ENCODE assay signal across 9 cellular contexts in the genomic region with DNA sequence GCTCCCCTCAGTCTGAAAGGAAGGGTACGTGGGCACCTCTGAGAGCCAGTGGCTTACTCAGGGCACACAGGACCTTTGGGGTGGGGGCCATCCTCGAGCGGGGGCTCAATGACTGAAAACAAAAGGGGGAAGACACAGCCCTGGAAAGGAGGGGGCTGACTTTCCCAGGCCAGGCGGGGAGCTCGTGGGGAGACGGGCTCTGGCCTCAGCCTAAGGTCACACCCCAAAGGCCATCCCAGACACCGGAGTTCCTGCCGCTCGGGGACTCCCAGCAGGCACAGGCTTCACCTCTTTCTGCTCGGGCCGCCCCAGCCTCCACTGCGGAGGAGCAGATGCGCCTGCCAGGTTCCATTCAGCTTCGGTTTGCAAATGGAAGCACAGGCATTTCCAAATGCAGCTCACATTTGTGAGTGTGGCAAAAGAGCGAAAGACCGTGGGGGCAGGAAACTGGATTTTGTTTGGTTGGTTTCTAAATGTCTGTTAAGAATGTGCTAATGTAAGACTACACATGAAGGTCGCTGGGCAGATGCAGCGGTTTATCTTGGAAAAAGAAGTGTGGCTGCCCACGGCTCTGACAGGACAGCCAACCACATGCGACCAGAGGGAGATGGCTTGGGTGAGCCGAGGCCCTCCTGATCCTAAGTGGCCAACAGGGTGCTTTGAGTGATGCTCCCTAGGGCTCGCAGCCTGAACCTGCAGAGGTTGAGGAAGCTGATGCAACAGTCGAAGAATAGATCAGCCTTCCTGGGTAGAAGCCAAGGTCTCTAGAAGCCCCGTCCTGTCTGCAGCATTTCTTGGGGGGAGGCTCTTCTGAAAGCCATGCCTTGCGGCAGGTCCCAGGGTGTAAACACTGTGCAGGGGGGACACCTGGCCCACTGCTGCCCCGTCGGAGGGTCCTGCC.
DNase-seq lines count a peak whose midpoint lies in the region; ATAC-seq, FAIRE-seq and TF ChIP-seq lines count a peak whose summit lies in the region.
"Had no signal": no experiment of that assay in that cellular context is flagged by ENCODE, and none has a peak within 500 bp of the region (broad histone marks: within the 10 kb centered on the region; RNA-seq: fewer than 3 reads in every experiment).

No MANE protein-coding gene starts in this region.

- peaks cover 29% of the 10 kb centered on the region for H3K36me3 Mint-ChIP-seq in T-helper 2 cell treated with Interferon-gamma antibody and Interleukin-4, amounts not matched to agents 5 μg/mL and 100 μg/mL, for 36 hours (ENCODE audit: low read depth)

- DNase-seq in HL-60 (ENCODE audit: low read depth in 1 of 2, low spot score in 1 of 2) (peak in 1 of 2 experiments; percentile 64), fibroblast of mammary gland (ENCODE audit: low read depth) (peak; percentile 74), NCI-H1930 (lab: John Stamatoyannopoulos, UW) (no peak), D721Med (ENCODE audit: insufficient read length, low spot score) (no peak)
- DNase-seq in T-helper 2 cell treated with Interferon-gamma antibody and Interleukin-4, amounts not matched to agents 5 μg/mL and 100 μg/mL, for 36 hours (ENCODE audit: low spot score): peak; percentile 37
- DNase-seq: NCI-H82 had no signal

- H3K4me3 ChIP-seq in HL-60 (replicated peaks; ENCODE audit: insufficient read depth, low read length): no peak overlapping the region
- no peak overlapping the region for H3K4me3 ChIP-seq in fibroblast of mammary gland (ENCODE audit: control insufficient read depth, low read depth, low read length)
- no peak overlapping the region for H3K4me3 ChIP-seq in skin epidermis

- peaks cover 3% of the 10 kb centered on the region for H3K27me3 Mint-ChIP-seq in T-helper 2 cell treated with Interferon-gamma antibody and Interleukin-4, amounts not matched to agents 5 μg/mL and 100 μg/mL, for 36 hours (ENCODE audit: low read depth)

- H3K27me3 ChIP-seq in HL-60 (ENCODE audit: insufficient read depth, poor library complexity, severe bottlenecking): no peaks in the 10 kb centered on the region

- no peak for TF ChIP-seq CTCF in HL-60 (IDR thresholded peaks at IDR 0.05; ENCODE audit: insufficient read depth, low read length)
- TF ChIP-seq CTCF in fibroblast of mammary gland (conservative IDR thresholded peaks at IDR 0.05; ENCODE audit: control insufficient read depth, insufficient read depth, low read depth, low read length): no peak
- no peak for TF ChIP-seq CTCF in D721Med (IDR thresholded peaks at IDR 0.05; ENCODE audit: insufficient read depth, missing control alignments)

- H3K27ac ChIP-seq in HL-60 (replicated peaks): peak overlapping the region; percentile 55
- peak overlapping the region in 19 of 21 experiments; percentile 25 to 93 (median 80) for H3K27ac ChIP-seq in skin epidermis

- peak overlapping the region; percentile 71 for H3K27ac Mint-ChIP-seq in T-helper 2 cell treated with Interferon-gamma antibody and Interleukin-4, amounts not matched to agents 5 μg/mL and 100 μg/mL, for 36 hours

- peak overlapping the region; percentile 69 for H3K4me3 Mint-ChIP-seq in T-helper 2 cell treated with Interferon-gamma antibody and Interleukin-4, amounts not matched to agents 5 μg/mL and 100 μg/mL, for 36 hours

- no peak for FAIRE-seq in D721Med (lab: Jason Lieb, UNC)

- peaks cover 76% of the 10 kb centered on the region for H3K4me1 Mint-ChIP-seq in T-helper 2 cell treated with Interferon-gamma antibody and Interleukin-4, amounts not matched to agents 5 μg/mL and 100 μg/mL, for 36 hours (ENCODE audit: low read depth)

- no peaks in the 10 kb centered on the region for H3K9me3 Mint-ChIP-seq in T-helper 2 cell treated with Interferon-gamma antibody and Interleukin-4, amounts not matched to agents 5 μg/mL and 100 μg/mL, for 36 hours

- ATAC-seq in HG02759 (IDR thresholded peaks at IDR 0.05; ENCODE audit: unreplicated experiment) (no peak), GM21576 (IDR thresholded peaks at IDR 0.05; ENCODE audit: unreplicated experiment) (no peak)

Comparison
In these comparisons a context has a peak if more than half of its experiments do, and no peak if none do; other contexts are left out.
1. DNase-seq: peak in T-helper 2 cell treated with Interferon-gamma antibody and Interleukin-4, amounts not matched to agents 5 μg/mL and 100 μg/mL, for 36 hours (single experiment) and fibroblast of mammary gland (single experiment); none in NCI-H1930 (0 of 2) and D721Med (single experiment).